Comparison of ENCODE assay signal across 17 cellular contexts in genomic region chr16:75804368-75804767, GRCh38.
DNase-seq lines count a peak whose midpoint lies in the region; ATAC-seq and TF ChIP-seq lines count a peak whose summit lies in the region.
"Had no signal": no experiment of that assay in that cellular context is flagged by ENCODE, and none has a peak within 500 bp of the region (broad histone marks: within the 10 kb centered on the region; RNA-seq: fewer than 3 reads in every experiment).

No MANE protein-coding gene starts in this region.

- ATAC-seq in left lobe of liver, result no peak

- H3K9ac ChIP-seq in neural cell (ENCODE audit: low read length), result peak overlapping the region; percentile 47
- H3K9ac ChIP-seq: BLaER1 had no signal

- no peaks in the 10 kb centered on the region for H4K20me1 ChIP-seq in neural cell (ENCODE audit: insufficient read depth)
- H4K20me1 ChIP-seq: BLaER1 had no signal

- no peak overlapping the region for H3K4me3 ChIP-seq in neural cell (ENCODE audit: low read length)
- H3K4me3 ChIP-seq: BLaER1 had no signal

- H3K4me2 ChIP-seq in neural cell (ENCODE audit: low read length), result no peak overlapping the region
- H3K4me2 ChIP-seq: BLaER1 had no signal

- peak; percentile 29 for TF ChIP-seq RAD21 in neural cell (conservative IDR thresholded peaks at IDR 0.05)

- no peaks in the 10 kb centered on the region for H3K9me3 ChIP-seq in neural cell (ENCODE audit: low read length)
- H3K9me3 ChIP-seq: BE2C, BLaER1 had no signal

- H2AFZ ChIP-seq in neural cell (ENCODE audit: low read depth, low read length), result no peak overlapping the region

- no peaks in the 10 kb centered on the region for H3K9me2 ChIP-seq in neural cell (ENCODE audit: insufficient read depth, low read length)

- no peaks in the 10 kb centered on the region for H3K36me3 ChIP-seq in neural cell (ENCODE audit: insufficient read depth, low read length)
- H3K36me3 ChIP-seq: BE2C, BLaER1 had no signal

- in situ Hi-C loops in GM13976 (cut with MboI; ENCODE audit: low sequenced_read_pairs, unreplicated experiment), result no loop called here

- H3K27me3 ChIP-seq in neural cell (ENCODE audit: insufficient read depth, low read depth, low read length), result no peaks in the 10 kb centered on the region
- H3K27me3 ChIP-seq: BE2C, BLaER1 had no signal

- peak; percentile 63 for TF ChIP-seq EP300 in neural cell (conservative IDR thresholded peaks at IDR 0.05; ENCODE audit: poor library complexity, severe bottlenecking)

- DNase-seq in NCI-H2227 treated with DMSO at 0.1 percent for 48 hours (lab: John Stamatoyannopoulos, UW) (peak; percentile 8), NCI-H526 treated with DMSO at 0.1 percent for 48 hours (lab: John Stamatoyannopoulos, UW) (peak; percentile 6), GM13976 (ENCODE audit: low spot score) (no peak), left lobe of liver (ENCODE audit: low spot score) (no peak), DMS 273 treated with DMSO at 0.1 percent for 48 hours (lab: John Stamatoyannopoulos, UW) (no peak)
- DNase-seq: 8988T; ACHN; BE2C; C1 segment of cervical spinal cord; CD4-positive, alpha-beta memory T cell; CD4-positive, CD25-positive, alpha-beta regulatory T cell; CD8-positive, alpha-beta memory T cell; COR-L47; DMS79 treated with DMSO at 0.1 percent for 48 hours; GF-D8 had no signal

- TF ChIP-seq CTCF in neural cell (IDR thresholded peaks at IDR 0.05; ENCODE audit: poor library complexity, severe bottlenecking) (no peak), GM13976 (IDR thresholded peaks at IDR 0.05; ENCODE audit: borderline replicate concordance, control extremely low read depth, extremely low read depth, insufficient read depth, missing control alignments) (no peak)

- no peaks in the 10 kb centered on the region for H3F3A ChIP-seq in neural cell (ENCODE audit: insufficient read depth, low read length, poor library complexity, severe bottlenecking)

- no peaks in the 10 kb centered on the region for H3K79me2 ChIP-seq in neural cell (replicated peaks; ENCODE audit: insufficient read depth, low read length)

- H3K27ac ChIP-seq in neural cell (ENCODE audit: low read length), result peak overlapping the region; percentile 73
- H3K27ac ChIP-seq: BLaER1 had no signal

TF ChIP-seq in neural cell, 6 proteins besides CTCF, POLR2A, EP300 and RAD21:
- TF ChIP-seq SMC3 (conservative IDR thresholded peaks at IDR 0.05; ENCODE audit: poor library complexity) (no peak), TAF1 (IDR thresholded peaks at IDR 0.05; ENCODE audit: low read depth) (no peak), POLR2AphosphoS5 (IDR thresholded peaks at IDR 0.05) (peak; percentile 38), EZH2 (IDR thresholded peaks at IDR 0.05; ENCODE audit: borderline replicate concordance, insufficient read depth, low read length, poor library complexity, severe bottlenecking) (no peak), REST (IDR thresholded peaks at IDR 0.05; ENCODE audit: borderline replicate concordance) (peak; percentile 53), MXI1 (conservative IDR thresholded peaks at IDR 0.05; ENCODE audit: poor library complexity, severe bottlenecking) (no peak)

Comparison
In these comparisons a context has a peak if more than half of its experiments do, and no peak if none do; other contexts are left out.
1. DNase-seq: peak in NCI-H2227 treated with DMSO at 0.1 percent for 48 hours (single experiment) and NCI-H526 treated with DMSO at 0.1 percent for 48 hours (single experiment); none in GM13976 (single experiment), left lobe of liver (single experiment) and DMS 273 treated with DMSO at 0.1 percent for 48 hours (single experiment).